ENCODE assay signal across 10 cellular contexts in the genomic region with DNA sequence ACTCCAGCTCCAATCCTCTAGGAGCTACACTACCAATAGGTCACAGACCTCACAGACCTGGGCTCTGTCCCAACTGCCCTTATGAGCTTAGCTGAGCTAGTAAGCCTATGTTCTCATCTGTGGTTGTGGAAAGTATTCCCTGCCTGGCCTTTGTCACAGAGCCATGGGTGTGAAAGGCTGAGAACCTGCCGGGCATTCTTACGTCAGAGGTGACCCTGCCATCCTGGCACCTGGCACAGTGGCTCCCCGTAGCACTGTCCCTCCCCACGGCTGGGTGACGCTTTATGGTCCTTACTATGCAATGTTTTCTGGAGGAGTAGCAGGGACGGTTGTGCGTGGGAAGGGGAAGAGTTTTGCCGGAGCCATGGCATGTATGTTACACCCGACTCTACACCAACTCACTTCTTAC. TPM values are rescaled to one million over a fixed set of nuclear protein-coding genes. Genes with fewer than 3 reads are reported as not detected.
A peak's percentile ranks its signal among the peaks of the same experiment; 100 is the strongest.
DNase-seq lines count a peak whose midpoint lies in the region; ATAC-seq, FAIRE-seq and TF ChIP-seq lines count a peak whose summit lies in the region.
"Had no signal": no experiment of that assay in that cellular context is flagged by ENCODE, and none has a peak within 500 bp of the region (broad histone marks: within the 10 kb centered on the region; RNA-seq: fewer than 3 reads in every experiment).

No MANE protein-coding gene starts in this region.

- H3F3A ChIP-seq in Loucy (ENCODE audit: low read depth), result peaks cover 3% of the 10 kb centered on the region; the same call in 1 of the 2 replicates

- H3K4me3 Mint-ChIP-seq in CD4-positive, CD25-positive, alpha-beta regulatory T cell, result peak overlapping the region; percentile 99 to 100 (median 100)
- H3K4me3 Mint-ChIP-seq in dendritic cell treated with granulocyte-macrophage colony-stimulating factor and Interleukin-4, amounts not matched to agents 40 ng/mL and 50 ng/mL, for 4 days, result peak overlapping the region; percentile 51
- peak overlapping the region; percentile 100 for H3K4me3 Mint-ChIP-seq in natural killer cell treated with Interleukin-12 subunit alpha and Interleukin-12 subunit beta and Interleukin-15 and Interleukin-18, amount 100 ng/mL, for 72 hours

- peaks cover 85% of the 10 kb centered on the region for H3K4me1 ChIP-seq in CD4-positive, CD25-positive, alpha-beta regulatory T cell (ENCODE audit: control insufficient read depth, insufficient read depth, low read length, poor library complexity, severe bottlenecking)
- H3K4me1 ChIP-seq in Loucy (ENCODE audit: insufficient read depth, low read length, poor library complexity, severe bottlenecking) (peaks cover 67% of the 10 kb centered on the region), adrenal gland (replicated peaks in 1 of 2) (peaks cover 3 to 49% of the 10 kb centered on the region in 2 donors)

- H3K27ac ChIP-seq in CD4-positive, CD25-positive, alpha-beta regulatory T cell (ENCODE audit: insufficient read depth, low read length, poor library complexity, severe bottlenecking), result peak overlapping the region; percentile 97
- H3K27ac ChIP-seq in adrenal gland, result peak overlapping the region in 1 of 5 donors; percentile 37
- H3K27ac ChIP-seq: thyroid gland had no signal

- H3K4me1 Mint-ChIP-seq in CD4-positive, CD25-positive, alpha-beta regulatory T cell, result peaks cover 14 to 84% (median 47%) of the 10 kb centered on the region in 4 donors
- H3K4me1 Mint-ChIP-seq in dendritic cell treated with granulocyte-macrophage colony-stimulating factor and Interleukin-4, amounts not matched to agents 40 ng/mL and 50 ng/mL, for 4 days (ENCODE audit: low read depth), result peaks cover 94% of the 10 kb centered on the region
- peaks cover 64 to 66% of the 10 kb centered on the region in 2 donors for H3K4me1 Mint-ChIP-seq in natural killer cell treated with Interleukin-12 subunit alpha and Interleukin-12 subunit beta and Interleukin-15 and Interleukin-18, amount 100 ng/mL, for 72 hours (ENCODE audit: low read depth in 2 of 2)

- H3K36me3 Mint-ChIP-seq in CD4-positive, CD25-positive, alpha-beta regulatory T cell, result peaks cover 36% of the 10 kb centered on the region
- peaks cover 61% of the 10 kb centered on the region for H3K36me3 Mint-ChIP-seq in dendritic cell treated with granulocyte-macrophage colony-stimulating factor and Interleukin-4, amounts not matched to agents 40 ng/mL and 50 ng/mL, for 4 days (ENCODE audit: low read depth)
- H3K36me3 Mint-ChIP-seq in natural killer cell treated with Interleukin-12 subunit alpha and Interleukin-12 subunit beta and Interleukin-15 and Interleukin-18, amount 100 ng/mL, for 72 hours, result peaks cover 26% of the 10 kb centered on the region

- no peak for FAIRE-seq in GM19239 (lab: Jason Lieb, UNC)

- peak overlapping the region; percentile 91 for H3K4me2 ChIP-seq in Loucy (ENCODE audit: low read depth, low read length, poor library complexity, severe bottlenecking)

- DNase-seq in CD4-positive, CD25-positive, alpha-beta regulatory T cell, result peak in 2 of 3 donors; percentile 45 to 68
- DNase-seq in natural killer cell treated with Interleukin-12 subunit alpha and Interleukin-12 subunit beta and Interleukin-15 and Interleukin-18, amount 100 ng/mL, for 72 hours (ENCODE audit: low spot score), result no peak
- DNase-seq in adrenal gland, result no peak
- no peak for DNase-seq in foreskin melanocyte
- DNase-seq in HPDE6-E6E7 (ENCODE audit: extremely low spot score), result no peak
- DNase-seq in GM19239 (ENCODE audit: insufficient read length, low spot score), result no peak
- DNase-seq: Calu3, thyroid gland had no signal

- H3K9me2 ChIP-seq in Loucy (replicated peaks; ENCODE audit: low read depth, low read length), result no peaks in the 10 kb centered on the region

- peaks cover 0 to 3% (median 0%) of the 10 kb centered on the region in 7 donors for H3K9me3 Mint-ChIP-seq in CD4-positive, CD25-positive, alpha-beta regulatory T cell
- H3K9me3 Mint-ChIP-seq in dendritic cell treated with granulocyte-macrophage colony-stimulating factor and Interleukin-4, amounts not matched to agents 40 ng/mL and 50 ng/mL, for 4 days, result no peaks in the 10 kb centered on the region
- no peaks in the 10 kb centered on the region for H3K9me3 Mint-ChIP-seq in natural killer cell treated with Interleukin-12 subunit alpha and Interleukin-12 subunit beta and Interleukin-15 and Interleukin-18, amount 100 ng/mL, for 72 hours

- no peak for ATAC-seq in CD4-positive, CD25-positive, alpha-beta regulatory T cell (ENCODE audit: low read depth in 2 of 2)
- no peak for ATAC-seq in natural killer cell treated with Interleukin-12 subunit alpha and Interleukin-12 subunit beta and Interleukin-15 and Interleukin-18, amount 100 ng/mL, for 72 hours

- H4K20me1 ChIP-seq in Loucy (ENCODE audit: insufficient read depth, low read length, poor library complexity, severe bottlenecking), result peaks cover 9% of the 10 kb centered on the region

- H3K4me3 ChIP-seq in CD4-positive, CD25-positive, alpha-beta regulatory T cell (ENCODE audit: low read depth, low read length), result peak overlapping the region; percentile 97
- H3K4me3 ChIP-seq in Loucy (ENCODE audit: low read length, poor library complexity, severe bottlenecking) (no peak overlapping the region), adrenal gland (no peak overlapping the region)
- H3K4me3 ChIP-seq: thyroid gland had no signal

- peaks cover 72% of the 10 kb centered on the region for H3K79me2 ChIP-seq in Loucy (ENCODE audit: insufficient read depth, low read length)

- H3K27me3 Mint-ChIP-seq in CD4-positive, CD25-positive, alpha-beta regulatory T cell, result peaks cover 5% of the 10 kb centered on the region
- no peaks in the 10 kb centered on the region for H3K27me3 Mint-ChIP-seq in dendritic cell treated with granulocyte-macrophage colony-stimulating factor and Interleukin-4, amounts not matched to agents 40 ng/mL and 50 ng/mL, for 4 days
- no peaks in the 10 kb centered on the region for H3K27me3 Mint-ChIP-seq in natural killer cell treated with Interleukin-12 subunit alpha and Interleukin-12 subunit beta and Interleukin-15 and Interleukin-18, amount 100 ng/mL, for 72 hours

- TF ChIP-seq CTCF in Loucy (conservative IDR thresholded peaks at IDR 0.05; ENCODE audit: low read length) (no peak), adrenal gland (IDR thresholded peaks at IDR 0.05) (no peak)

- H3K27me3 ChIP-seq in CD4-positive, CD25-positive, alpha-beta regulatory T cell (ENCODE audit: control insufficient read depth, insufficient read depth, low read length), result no peaks in the 10 kb centered on the region
- H3K27me3 ChIP-seq in Loucy (ENCODE audit: insufficient read depth, low read length, poor library complexity, severe bottlenecking), result no peaks in the 10 kb centered on the region
- H3K27me3 ChIP-seq in adrenal gland, result no peaks in the 10 kb centered on the region
- H3K27me3 ChIP-seq: thyroid gland had no signal

- no peak overlapping the region for H2AFZ ChIP-seq in Loucy (ENCODE audit: low read length)

- intact Hi-C loops in dendritic cell treated with granulocyte-macrophage colony-stimulating factor and Interleukin-4, amounts not matched to agents 40 ng/mL and 50 ng/mL, for 4 days (cut with micrococcal nuclease), result no loop called here
- intact Hi-C loops in adrenal gland (cut with DNase I), result no loop called here

- 76 to 85% (median 78%) methylated on average over 9 of the region's 9 CpGs for WGBS in adrenal gland, 4 donors

- no peak overlapping the region for H3K9ac ChIP-seq in Loucy (ENCODE audit: low read depth, low read length, poor library complexity, severe bottlenecking)

- H3K36me3 ChIP-seq in CD4-positive, CD25-positive, alpha-beta regulatory T cell (ENCODE audit: control insufficient read depth, insufficient read depth, low read length), result peaks cover 8% of the 10 kb centered on the region
- H3K36me3 ChIP-seq in Loucy (ENCODE audit: insufficient read depth, low read length) (no peaks in the 10 kb centered on the region), adrenal gland (replicated peaks in 1 of 2) (no peaks in the 10 kb centered on the region)
- H3K36me3 ChIP-seq: thyroid gland had no signal

- no peak for TF ChIP-seq POLR2A in adrenal gland (IDR thresholded peaks at IDR 0.05)

- peak overlapping the region; percentile 77 to 99 (median 95) for H3K27ac Mint-ChIP-seq in CD4-positive, CD25-positive, alpha-beta regulatory T cell
- H3K27ac Mint-ChIP-seq in dendritic cell treated with granulocyte-macrophage colony-stimulating factor and Interleukin-4, amounts not matched to agents 40 ng/mL and 50 ng/mL, for 4 days, result peak overlapping the region; percentile 78
- peak overlapping the region; percentile 99 for H3K27ac Mint-ChIP-seq in natural killer cell treated with Interleukin-12 subunit alpha and Interleukin-12 subunit beta and Interleukin-15 and Interleukin-18, amount 100 ng/mL, for 72 hours

- H3K9me3 ChIP-seq in CD4-positive, CD25-positive, alpha-beta regulatory T cell (ENCODE audit: control insufficient read depth in 2 of 2, low read length in 2 of 2), result no peaks in the 10 kb centered on the region
- no peaks in the 10 kb centered on the region for H3K9me3 ChIP-seq in Loucy (ENCODE audit: insufficient read depth, low read depth, low read length)
- no peaks in the 10 kb centered on the region for H3K9me3 ChIP-seq in adrenal gland (replicated peaks in 1 of 3)
- H3K9me3 ChIP-seq: thyroid gland had no signal

RNA-seq across cellular contexts. Expression of gene TNFRSF1B, which starts 3.5 kb away (rescaled TPM):
- 252 TPM for total RNA-seq in CD4-positive, CD25-positive, alpha-beta regulatory T cell
- polyA plus RNA-seq in CD4-positive, CD25-positive, alpha-beta regulatory T cell, result 100 to 1,000 TPM; 347 to 450 (median 421) TPM
- 100 to 1,000 TPM; 452 to 479 TPM for total RNA-seq in natural killer cell treated with Interleukin-12 subunit alpha and Interleukin-12 subunit beta and Interleukin-15 and Interleukin-18, amount 100 ng/mL, for 72 hours
- 10 to 100 TPM; 14.6 to 58.3 (median 36.8) TPM for total RNA-seq in adrenal gland
- polyA plus RNA-seq in adrenal gland, result 10 to 100 TPM in 2 of 3 donors, 1 to 10 TPM in 1; 7.7 to 11.7 (median 10.7) TPM

RNA-seq across cellular contexts. Expression of gene VPS13D, which starts 59.6 kb away (rescaled TPM):
- 96.0 TPM for total RNA-seq in CD4-positive, CD25-positive, alpha-beta regulatory T cell
- polyA plus RNA-seq in CD4-positive, CD25-positive, alpha-beta regulatory T cell, result 10 to 100 TPM in 2 of 4 donors, 1 to 10 TPM in 2; 8.1 to 11.6 (median 9.9) TPM
- 10 to 100 TPM; 41.8 to 71.7 TPM for total RNA-seq in natural killer cell treated with Interleukin-12 subunit alpha and Interleukin-12 subunit beta and Interleukin-15 and Interleukin-18, amount 100 ng/mL, for 72 hours
- total RNA-seq in adrenal gland, result 10 to 100 TPM; 33.2 to 62.3 (median 43.8) TPM
- polyA plus RNA-seq in adrenal gland, result 10 to 100 TPM; 17.0 to 23.3 (median 23.2) TPM

Comparison
In these comparisons a context has a peak if more than half of its experiments do, and no peak if none do; other contexts are left out.
1. DNase-seq: peak in CD4-positive, CD25-positive, alpha-beta regulatory T cell (2 of 3); none in natural killer cell treated with Interleukin-12 subunit alpha and Interleukin-12 subunit beta and Interleukin-15 and Interleukin-18, amount 100 ng/mL, for 72 hours (single experiment), adrenal gland (0 of 7), foreskin melanocyte (single experiment), HPDE6-E6E7 (single experiment) and GM19239 (single experiment).
2. Peak in every context shown above with its lines, with median percentiles within 50 percentile points of each other: H3K27ac Mint-ChIP-seq and H3K4me3 Mint-ChIP-seq.